ENCODE assay signal across 1 cellular context in the genomic region with DNA sequence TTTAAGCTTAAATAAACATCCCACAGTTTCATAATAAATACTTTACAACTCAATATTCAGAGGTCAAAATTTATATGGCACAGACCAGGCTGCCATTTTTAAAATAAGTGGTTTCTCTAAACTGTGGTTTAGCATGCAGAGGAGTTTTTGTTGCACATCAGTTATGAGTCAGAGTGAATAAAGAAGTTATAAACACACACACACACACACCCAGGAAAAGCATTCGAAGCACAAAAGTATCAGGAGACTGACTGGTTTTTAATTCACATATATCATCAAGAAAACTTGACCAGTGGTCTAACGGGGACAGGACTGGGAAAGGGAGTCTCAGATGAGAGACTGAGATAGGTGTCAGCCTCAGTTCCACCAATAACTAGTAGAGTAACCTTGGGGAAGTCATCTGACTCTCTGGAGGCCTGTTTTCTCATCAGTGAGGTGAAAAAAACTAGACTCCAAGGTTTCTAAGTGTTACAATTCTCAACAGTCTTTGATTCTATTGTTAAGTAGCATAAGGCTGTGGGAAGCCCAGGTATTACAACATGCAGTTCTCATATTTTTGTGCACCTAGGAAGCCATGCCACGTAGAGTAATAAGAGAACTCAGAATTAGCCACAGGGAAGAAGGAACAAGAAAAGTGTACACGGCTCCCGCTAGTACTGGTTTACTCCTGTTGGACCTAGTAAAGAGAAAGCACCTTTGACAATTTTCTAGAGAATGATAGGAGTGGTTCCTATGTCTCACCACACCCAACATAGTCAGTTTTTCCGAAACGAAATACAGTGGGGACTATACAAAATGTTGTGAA.
TF ChIP-seq lines count a peak whose summit lies in the region.

No MANE protein-coding gene starts in this region.

TF ChIP-seq in A549, 52 proteins besides CTCF, POLR2A, EP300 and RAD21 (continued from another document):
- TF ChIP-seq, protein P1, sequence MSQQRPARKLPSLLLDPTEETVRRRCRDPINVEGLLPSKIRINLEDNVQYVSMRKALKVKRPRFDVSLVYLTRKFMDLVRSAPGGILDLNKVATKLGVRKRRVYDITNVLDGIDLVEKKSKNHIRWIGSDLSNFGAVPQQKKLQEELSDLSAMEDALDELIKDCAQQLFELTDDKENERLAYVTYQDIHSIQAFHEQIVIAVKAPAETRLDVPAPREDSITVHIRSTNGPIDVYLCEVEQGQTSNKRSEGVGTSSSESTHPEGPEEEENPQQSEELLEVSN (IDR thresholded peaks at IDR 0.05; ENCODE audit: borderline replicate concordance, low read depth): no peak
- TF ChIP-seq CHD4 (IDR thresholded peaks at IDR 0.05; ENCODE audit: borderline replicate concordance) (no peak), MAZ (IDR thresholded peaks at IDR 0.05; ENCODE audit: borderline replicate concordance, low read depth, low read length) (no peak), SMC3 (IDR thresholded peaks at IDR 0.05) (no peak), FOSB (CRISPR knock-in tag; IDR thresholded peaks at IDR 0.05) (0 out of 2 replicates have a peak, but pooled peaks have one; percentile 58), PHF8 (IDR thresholded peaks at IDR 0.05; ENCODE audit: borderline replicate concordance, low read depth) (no peak), HEYL (CRISPR knock-in tag; IDR thresholded peaks at IDR 0.05) (no peak), HDAC2 (IDR thresholded peaks at IDR 0.05) (no peak), TFCP2L1 (CRISPR knock-in tag; IDR thresholded peaks at IDR 0.05) (no peak), RCOR1 (IDR thresholded peaks at IDR 0.05; ENCODE audit: low read depth, low read length) (no peak), HOXA7 (CRISPR knock-in tag; IDR thresholded peaks at IDR 0.05) (no peak), KDM5A (IDR thresholded peaks at IDR 0.05) (no peak), KDM1A (IDR thresholded peaks at IDR 0.05; ENCODE audit: low read depth) (no peak), JUN (IDR thresholded peaks at IDR 0.05) (no peak), NPAS2 (CRISPR knock-in tag; IDR thresholded peaks at IDR 0.05; ENCODE audit: borderline replicate concordance) (no peak), NFE2L2 (conservative IDR thresholded peaks at IDR 0.05; ENCODE audit: low read length) (no peak), CBX8 (IDR thresholded peaks at IDR 0.05) (no peak), MAFK (IDR thresholded peaks at IDR 0.05; ENCODE audit: partially characterized antibody) (no peak), ZNF302 (CRISPR knock-in tag; IDR thresholded peaks at IDR 0.05) (no peak), SREBF2 (IDR thresholded peaks at IDR 0.05) (no peak)
- TF ChIP-seq, protein P2, sequence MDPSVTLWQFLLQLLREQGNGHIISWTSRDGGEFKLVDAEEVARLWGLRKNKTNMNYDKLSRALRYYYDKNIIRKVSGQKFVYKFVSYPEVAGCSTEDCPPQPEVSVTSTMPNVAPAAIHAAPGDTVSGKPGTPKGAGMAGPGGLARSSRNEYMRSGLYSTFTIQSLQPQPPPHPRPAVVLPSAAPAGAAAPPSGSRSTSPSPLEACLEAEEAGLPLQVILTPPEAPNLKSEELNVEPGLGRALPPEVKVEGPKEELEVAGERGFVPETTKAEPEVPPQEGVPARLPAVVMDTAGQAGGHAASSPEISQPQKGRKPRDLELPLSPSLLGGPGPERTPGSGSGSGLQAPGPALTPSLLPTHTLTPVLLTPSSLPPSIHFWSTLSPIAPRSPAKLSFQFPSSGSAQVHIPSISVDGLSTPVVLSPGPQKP (IDR thresholded peaks at IDR 0.05; ENCODE audit: low read depth, low read length): no peak
- TF ChIP-seq, protein P3, sequence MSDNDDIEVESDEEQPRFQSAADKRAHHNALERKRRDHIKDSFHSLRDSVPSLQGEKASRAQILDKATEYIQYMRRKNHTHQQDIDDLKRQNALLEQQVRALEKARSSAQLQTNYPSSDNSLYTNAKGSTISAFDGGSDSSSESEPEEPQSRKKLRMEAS (IDR thresholded peaks at IDR 0.05): peak; percentile 20; the same call in 1 of the 2 replicates
- TF ChIP-seq, protein P4, sequence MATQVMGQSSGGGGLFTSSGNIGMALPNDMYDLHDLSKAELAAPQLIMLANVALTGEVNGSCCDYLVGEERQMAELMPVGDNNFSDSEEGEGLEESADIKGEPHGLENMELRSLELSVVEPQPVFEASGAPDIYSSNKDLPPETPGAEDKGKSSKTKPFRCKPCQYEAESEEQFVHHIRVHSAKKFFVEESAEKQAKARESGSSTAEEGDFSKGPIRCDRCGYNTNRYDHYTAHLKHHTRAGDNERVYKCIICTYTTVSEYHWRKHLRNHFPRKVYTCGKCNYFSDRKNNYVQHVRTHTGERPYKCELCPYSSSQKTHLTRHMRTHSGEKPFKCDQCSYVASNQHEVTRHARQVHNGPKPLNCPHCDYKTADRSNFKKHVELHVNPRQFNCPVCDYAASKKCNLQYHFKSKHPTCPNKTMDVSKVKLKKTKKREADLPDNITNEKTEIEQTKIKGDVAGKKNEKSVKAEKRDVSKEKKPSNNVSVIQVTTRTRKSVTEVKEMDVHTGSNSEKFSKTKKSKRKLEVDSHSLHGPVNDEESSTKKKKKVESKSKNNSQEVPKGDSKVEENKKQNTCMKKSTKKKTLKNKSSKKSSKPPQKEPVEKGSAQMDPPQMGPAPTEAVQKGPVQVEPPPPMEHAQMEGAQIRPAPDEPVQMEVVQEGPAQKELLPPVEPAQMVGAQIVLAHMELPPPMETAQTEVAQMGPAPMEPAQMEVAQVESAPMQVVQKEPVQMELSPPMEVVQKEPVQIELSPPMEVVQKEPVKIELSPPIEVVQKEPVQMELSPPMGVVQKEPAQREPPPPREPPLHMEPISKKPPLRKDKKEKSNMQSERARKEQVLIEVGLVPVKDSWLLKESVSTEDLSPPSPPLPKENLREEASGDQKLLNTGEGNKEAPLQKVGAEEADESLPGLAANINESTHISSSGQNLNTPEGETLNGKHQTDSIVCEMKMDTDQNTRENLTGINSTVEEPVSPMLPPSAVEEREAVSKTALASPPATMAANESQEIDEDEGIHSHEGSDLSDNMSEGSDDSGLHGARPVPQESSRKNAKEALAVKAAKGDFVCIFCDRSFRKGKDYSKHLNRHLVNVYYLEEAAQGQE (IDR thresholded peaks at IDR 0.05): no peak
- TF ChIP-seq, protein P5, sequence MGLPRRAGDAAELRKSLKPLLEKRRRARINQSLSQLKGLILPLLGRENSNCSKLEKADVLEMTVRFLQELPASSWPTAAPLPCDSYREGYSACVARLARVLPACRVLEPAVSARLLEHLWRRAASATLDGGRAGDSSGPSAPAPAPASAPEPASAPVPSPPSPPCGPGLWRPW (IDR thresholded peaks at IDR 0.05): no peak
- TF ChIP-seq, protein P6, sequence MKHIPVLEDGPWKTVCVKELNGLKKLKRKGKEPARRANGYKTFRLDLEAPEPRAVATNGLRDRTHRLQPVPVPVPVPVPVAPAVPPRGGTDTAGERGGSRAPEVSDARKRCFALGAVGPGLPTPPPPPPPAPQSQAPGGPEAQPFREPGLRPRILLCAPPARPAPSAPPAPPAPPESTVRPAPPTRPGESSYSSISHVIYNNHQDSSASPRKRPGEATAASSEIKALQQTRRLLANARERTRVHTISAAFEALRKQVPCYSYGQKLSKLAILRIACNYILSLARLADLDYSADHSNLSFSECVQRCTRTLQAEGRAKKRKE (CRISPR knock-in tag; IDR thresholded peaks at IDR 0.05; ENCODE audit: low read depth): no peak
- TF ChIP-seq, protein P7, sequence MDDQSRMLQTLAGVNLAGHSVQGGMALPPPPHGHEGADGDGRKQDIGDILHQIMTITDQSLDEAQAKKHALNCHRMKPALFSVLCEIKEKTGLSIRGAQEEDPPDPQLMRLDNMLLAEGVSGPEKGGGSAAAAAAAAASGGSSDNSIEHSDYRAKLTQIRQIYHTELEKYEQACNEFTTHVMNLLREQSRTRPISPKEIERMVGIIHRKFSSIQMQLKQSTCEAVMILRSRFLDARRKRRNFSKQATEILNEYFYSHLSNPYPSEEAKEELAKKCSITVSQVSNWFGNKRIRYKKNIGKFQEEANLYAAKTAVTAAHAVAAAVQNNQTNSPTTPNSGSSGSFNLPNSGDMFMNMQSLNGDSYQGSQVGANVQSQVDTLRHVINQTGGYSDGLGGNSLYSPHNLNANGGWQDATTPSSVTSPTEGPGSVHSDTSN (IDR thresholded peaks at IDR 0.05): no peak
- TF ChIP-seq, protein P8, sequence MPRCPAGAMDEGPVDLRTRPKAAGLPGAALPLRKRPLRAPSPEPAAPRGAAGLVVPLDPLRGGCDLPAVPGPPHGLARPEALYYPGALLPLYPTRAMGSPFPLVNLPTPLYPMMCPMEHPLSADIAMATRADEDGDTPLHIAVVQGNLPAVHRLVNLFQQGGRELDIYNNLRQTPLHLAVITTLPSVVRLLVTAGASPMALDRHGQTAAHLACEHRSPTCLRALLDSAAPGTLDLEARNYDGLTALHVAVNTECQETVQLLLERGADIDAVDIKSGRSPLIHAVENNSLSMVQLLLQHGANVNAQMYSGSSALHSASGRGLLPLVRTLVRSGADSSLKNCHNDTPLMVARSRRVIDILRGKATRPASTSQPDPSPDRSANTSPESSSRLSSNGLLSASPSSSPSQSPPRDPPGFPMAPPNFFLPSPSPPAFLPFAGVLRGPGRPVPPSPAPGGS (IDR thresholded peaks at IDR 0.05): no peak
